In genomic region chr17:78499715-78500540, GRCh38 we compare ENCODE assay signal across 18 cellular contexts.
A peak's percentile ranks its signal among the peaks of the same experiment; 100 is the strongest.
DNase-seq lines count a peak whose midpoint lies in the region; ATAC-seq, FAIRE-seq and TF ChIP-seq lines count a peak whose summit lies in the region.
"Had no signal": no experiment of that assay in that cellular context is flagged by ENCODE, and none has a peak within 500 bp of the region (broad histone marks: within the 10 kb centered on the region; RNA-seq: fewer than 3 reads in every experiment).

No MANE protein-coding gene starts in this region.

- H2BK5ac ChIP-seq in neuronal stem cell (ENCODE audit: low read length), result peak overlapping the region; percentile 6

- no peak overlapping the region for H2BK120ac ChIP-seq in neuronal stem cell (ENCODE audit: low read depth, low read length)

- H3K4me2 ChIP-seq in HepG2 (ENCODE audit: low read depth, low read length) (no peak overlapping the region), neuronal stem cell (ENCODE audit: insufficient read depth, low read length, poor library complexity, severe bottlenecking) (no peak overlapping the region)
- H3K4me2 ChIP-seq: BLaER1 had no signal

- H3K79me2 ChIP-seq in HepG2 (ENCODE audit: insufficient read depth, low read length), result no peaks in the 10 kb centered on the region

- no peaks in the 10 kb centered on the region for H3K79me1 ChIP-seq in neuronal stem cell (ENCODE audit: low read depth, low read length)

- H2AK5ac ChIP-seq in neuronal stem cell (ENCODE audit: low read depth, low read length), result peak overlapping the region; percentile 56

- H3K27me3 ChIP-seq in HepG2 (ENCODE audit: control insufficient read depth in 1 of 2, insufficient read depth in 2 of 2, low read length in 2 of 2) (peaks cover 0 to 16% of the 10 kb centered on the region in 2 experiments; a peak in 3 of 5 replicates), right lobe of liver (no peaks in the 10 kb centered on the region), endodermal cell (ENCODE audit: control insufficient read depth, insufficient read depth, low read length, poor library complexity, severe bottlenecking) (no peaks in the 10 kb centered on the region), neuronal stem cell (ENCODE audit: control insufficient read depth in 3 of 3, insufficient read depth in 3 of 3, low read depth in 1 of 3, low read length in 3 of 3) (peaks cover 0 to 21% (median 2%) of the 10 kb centered on the region in 3 experiments), aorta (ENCODE audit: control insufficient read depth in 1 of 2, insufficient read depth in 2 of 2, low read length in 1 of 2) (no peaks in the 10 kb centered on the region)
- H3K27me3 ChIP-seq: BLaER1 had no signal

- 79% methylated on average over 19 of the region's 21 CpGs for WGBS in HepG2 (ENCODE audit: low lambda C conversion rate)
- WGBS in right lobe of liver (ENCODE audit: insufficient coverage, low coverage, low lambda C conversion rate, missing lambda C conversion rate), result 65% methylated on average over 7 of the region's 21 CpGs
- WGBS in endodermal cell (ENCODE audit: insufficient coverage in 1 of 2, insufficient read length in 1 of 2), 2 experiments, result 87 to 91% methylated on average over 14 to 21 of the region's 21 CpGs
- WGBS in neuronal stem cell (ENCODE audit: extremely low coverage in 2 of 2, insufficient read length in 2 of 2, insufficient replicate concordance in 1 of 2), 2 donors, result no CpG with 5 or more reads among the region's 21 CpGs
- whole genome bisulfite sequencing in aorta, 2 donors, result 89 to 90% methylated on average over 21 of the region's 21 CpGs

- no peaks in the 10 kb centered on the region for H3K9me3 Mint-ChIP-seq in endodermal cell
- H3K9me3 Mint-ChIP-seq: CD8-positive, alpha-beta T cell had no signal

- H3K4me1 Mint-ChIP-seq in endodermal cell, result peaks cover 2% of the 10 kb centered on the region

- no peak overlapping the region for H3K23ac ChIP-seq in neuronal stem cell (ENCODE audit: low read depth, low read length, poor library complexity)

- no peak for DNase-seq in HepG2 (ENCODE audit: low spot score)
- no peak for DNase-seq in right lobe of liver
- DNase-seq in endodermal cell, result peak; percentile 49
- DNase-seq in neuronal stem cell (ENCODE audit: low spot score), result no peak
- peak; percentile 30 to 65 for DNase-seq in aorta
- DNase-seq in NCI-H446 (lab: John Stamatoyannopoulos, UW), result no peak
- no peak for DNase-seq in dermis blood vessel endothelial cell
- DNase-seq: Calu3; CD8-positive, alpha-beta T cell; DMS79 treated with DMSO at 0.1 percent for 48 hours; GF-D8; HCEC 1CT; IMR-90 had no signal

- CTCF ChIA-PET in HepG2 (lab: Yijun Ruan, JAX; ENCODE audit: low intra/inter-chr PET ratio, low total read pairs), result no interaction called here

- no peak overlapping the region for H3K27ac Mint-ChIP-seq in endodermal cell
- H3K27ac Mint-ChIP-seq: CD8-positive, alpha-beta T cell had no signal

- no peak overlapping the region for H2BK12ac ChIP-seq in neuronal stem cell (ENCODE audit: low read length)

- no peak overlapping the region for H2AFZ ChIP-seq in HepG2 (ENCODE audit: low read length)
- H2AFZ ChIP-seq in neuronal stem cell (ENCODE audit: low read length), result no peak overlapping the region

- H3K36me3 Mint-ChIP-seq in endodermal cell (ENCODE audit: low read depth), result no peaks in the 10 kb centered on the region
- H3K36me3 Mint-ChIP-seq: CD8-positive, alpha-beta T cell had no signal

- ATAC-seq in HepG2 (no peak), right lobe of liver (no peak), aorta (ENCODE audit: low FRiP score) (no peak), HG03039 (IDR thresholded peaks at IDR 0.05; ENCODE audit: unreplicated experiment) (no peak)
- ATAC-seq: CD8-positive, alpha-beta T cell had no signal

- in situ Hi-C loops in HepG2 (cut with HindIII; ENCODE audit: extremely low pct_ligation_motif_present, low pct_unique_long_range_greater_than_20kb), result loop anchor here (5.0 to 10.0 kb wide), 2 partner anchors 105 to 207 kb away; no protein-coding TSS in a partner anchor

- H3K4me1 ChIP-seq in HepG2 (ENCODE audit: insufficient read depth, low read length), result peaks cover 22% of the 10 kb centered on the region
- no peaks in the 10 kb centered on the region for H3K4me1 ChIP-seq in right lobe of liver
- H3K4me1 ChIP-seq in endodermal cell (ENCODE audit: control insufficient read depth, insufficient read depth, low read length), result no peaks in the 10 kb centered on the region
- peaks cover 0 to 1% of the 10 kb centered on the region in 2 donors for H3K4me1 ChIP-seq in neuronal stem cell (ENCODE audit: control insufficient read depth in 2 of 2, insufficient read depth in 1 of 2, low read depth in 1 of 2, low read length in 2 of 2)
- H3K4me1 ChIP-seq in aorta (ENCODE audit: control insufficient read depth in 1 of 2, insufficient read depth in 2 of 2, low read length in 2 of 2), result no peaks in the 10 kb centered on the region

- no peak overlapping the region for H3K14ac ChIP-seq in neuronal stem cell (ENCODE audit: low read length)

- H3K27me3 Mint-ChIP-seq in endodermal cell (ENCODE audit: insufficient read depth), result peaks cover 2% of the 10 kb centered on the region

- H4K8ac ChIP-seq in neuronal stem cell (ENCODE audit: low read depth, low read length), result no peak overlapping the region

- no peaks in the 10 kb centered on the region for H4K20me1 ChIP-seq in HepG2 (ENCODE audit: insufficient read depth, low read length)
- H4K20me1 ChIP-seq: BLaER1 had no signal

- TF ChIP-seq EP300 in HepG2 (IDR thresholded peaks at IDR 0.05; ENCODE audit: low read depth in 2 of 2, low read length in 2 of 2) (no peak), HepG2 (CRISPR knock-in tag; IDR thresholded peaks at IDR 0.05; ENCODE audit: borderline replicate concordance) (no peak)

- H3K36me3 ChIP-seq in HepG2 (replicated peaks in 1 of 2; ENCODE audit: control insufficient read depth in 1 of 2, insufficient read depth in 2 of 2, low read length in 2 of 2), result no peaks in the 10 kb centered on the region
- no peaks in the 10 kb centered on the region for H3K36me3 ChIP-seq in right lobe of liver
- no peaks in the 10 kb centered on the region for H3K36me3 ChIP-seq in endodermal cell (ENCODE audit: control insufficient read depth, insufficient read depth, low read length)
- no peaks in the 10 kb centered on the region for H3K36me3 ChIP-seq in neuronal stem cell (replicated peaks in 1 of 2; ENCODE audit: control insufficient read depth in 2 of 2, insufficient read depth in 2 of 2, low read length in 2 of 2)
- no peaks in the 10 kb centered on the region for H3K36me3 ChIP-seq in aorta (ENCODE audit: control insufficient read depth in 1 of 2, insufficient read depth in 2 of 2, low read length in 1 of 2)
- H3K36me3 ChIP-seq: BLaER1 had no signal

- H3K27ac ChIP-seq in HepG2 (ENCODE audit: extremely low read length, insufficient read depth, low read length) (no peak overlapping the region), right lobe of liver (no peak overlapping the region), endodermal cell (ENCODE audit: low read depth, low read length) (no peak overlapping the region), neuronal stem cell (replicated peaks; ENCODE audit: low read length) (no peak overlapping the region), aorta (ENCODE audit: low read depth in 1 of 2, low read length in 2 of 2) (no peak overlapping the region)
- H3K27ac ChIP-seq: 22Rv1, HL-60 had no signal

- no peak overlapping the region for H3K4me3 Mint-ChIP-seq in endodermal cell
- H3K4me3 Mint-ChIP-seq: CD8-positive, alpha-beta T cell had no signal

- TF ChIP-seq CTCF in HepG2 (CRISPR knock-in tag; IDR thresholded peaks at IDR 0.05) (no peak), right lobe of liver (IDR thresholded peaks at IDR 0.05) (no peak), endodermal cell (conservative IDR thresholded peaks at IDR 0.05) (no peak)

- no peak for TF ChIP-seq POLR2A in HepG2 (IDR thresholded peaks at IDR 0.05; ENCODE audit: insufficient read depth in 1 of 2, low read depth in 2 of 2, low read length in 2 of 2)
- no peak for TF ChIP-seq POLR2A in right lobe of liver (IDR thresholded peaks at IDR 0.05)

- BruUV-seq in HepG2 (replicated peaks; lab: Mats Ljungman, UMichigan), result no TSS peak

- intact Hi-C loops in HepG2 (cut with micrococcal nuclease; ENCODE audit: unreplicated experiment), result loop anchor here (10.0 kb wide), 1 partner anchor 295 kb away; no protein-coding TSS in a partner anchor
- intact Hi-C loops in right lobe of liver (cut with DNase I), result loop anchor here in 1 of 2 donors (10.0 kb wide), 2 partner anchors 205 to 305 kb away; no protein-coding TSS in a partner anchor
- intact Hi-C loops in aorta (cut with DNase I), result loop anchor here (5.0 to 10.0 kb wide), 3 partner anchors 207 to 247 kb away; no protein-coding TSS in a partner anchor

- H3K18ac ChIP-seq in neuronal stem cell (ENCODE audit: low read length), result no peak overlapping the region

- H3K9me3 ChIP-seq in HepG2 (ENCODE audit: low read length) (no peaks in the 10 kb centered on the region), right lobe of liver (no peaks in the 10 kb centered on the region), endodermal cell (ENCODE audit: control insufficient read depth, low read length) (no peaks in the 10 kb centered on the region), neuronal stem cell (replicated peaks in 1 of 2; ENCODE audit: control insufficient read depth in 2 of 2, insufficient read depth in 1 of 2, low read depth in 1 of 2, low read length in 2 of 2) (no peaks in the 10 kb centered on the region), aorta (ENCODE audit: control insufficient read depth, low read length) (no peaks in the 10 kb centered on the region)
- H3K9me3 ChIP-seq: BLaER1 had no signal

- TF ChIP-seq RAD21 in HepG2 (CRISPR knock-in tag; IDR thresholded peaks at IDR 0.05), result no peak

- H3K4me3 ChIP-seq in HepG2 (replicated peaks in 1 of 3; ENCODE audit: insufficient read depth in 1 of 3, low read depth in 2 of 3, low read length in 3 of 3) (no peak overlapping the region), right lobe of liver (no peak overlapping the region), endodermal cell (ENCODE audit: low read length) (no peak overlapping the region), neuronal stem cell (ENCODE audit: low read length in 2 of 2) (no peak overlapping the region), aorta (ENCODE audit: low read length in 2 of 2) (no peak overlapping the region)
- H3K4me3 ChIP-seq: BLaER1 had no signal

- no peak overlapping the region for H2BK15ac ChIP-seq in neuronal stem cell (ENCODE audit: low read length)

- no peak for FAIRE-seq in HepG2 (lab: Jason Lieb, UNC)
- FAIRE-seq: H1 had no signal

- POLR2A ChIA-PET in HepG2 (lab: Yijun Ruan, JAX), result no interaction called here

- H3K4ac ChIP-seq in neuronal stem cell (ENCODE audit: low read length), result no peak overlapping the region

- H3K9ac ChIP-seq in HepG2 (ENCODE audit: insufficient read depth, low read depth, low read length) (no peak overlapping the region), endodermal cell (ENCODE audit: extremely low read depth, low read length, poor library complexity, severe bottlenecking) (no peak overlapping the region), neuronal stem cell (ENCODE audit: low read depth, low read length, poor library complexity) (no peak overlapping the region)
- H3K9ac ChIP-seq: BLaER1 had no signal

- H4K91ac ChIP-seq in neuronal stem cell (ENCODE audit: low read depth, low read length, poor library complexity), result no peak overlapping the region

Comparison
In these comparisons a context has a peak if more than half of its experiments do, and no peak if none do; other contexts are left out.
1. DNase-seq: peak in endodermal cell (single experiment) and aorta (2 of 2); none in HepG2 (single experiment), right lobe of liver (0 of 3), neuronal stem cell (single experiment), NCI-H446 (0 of 2) and dermis blood vessel endothelial cell (single experiment).